In the genomic region with DNA sequence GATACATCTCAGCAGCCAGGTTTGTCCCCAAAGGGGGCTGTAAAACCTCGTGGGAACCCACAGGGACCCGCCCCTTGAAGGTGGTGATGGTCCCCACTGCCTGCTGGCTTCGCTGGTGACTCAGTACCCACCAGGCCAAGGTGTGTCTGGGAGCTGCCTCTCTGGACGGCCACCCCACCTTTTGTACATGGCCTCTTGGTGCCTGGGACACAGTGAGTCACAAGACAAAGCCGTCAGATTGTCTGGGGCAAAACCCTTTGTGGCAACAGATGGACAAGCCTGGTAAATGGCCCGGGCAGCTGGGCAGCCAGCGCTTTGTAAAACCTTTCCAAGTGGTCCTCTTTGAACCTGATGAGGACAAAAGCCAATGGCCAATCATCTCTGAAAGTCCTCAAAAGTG, we compare ENCODE assay signal across 1 cellular context.
TF ChIP-seq lines count a peak whose summit lies in the region.

No MANE protein-coding gene starts in this region.

TF ChIP-seq in H1, 55 proteins besides CTCF, POLR2A, EP300 and RAD21:
- TF ChIP-seq SIX5 (IDR thresholded peaks at IDR 0.05; ENCODE audit: low read depth, low read length) (no peak), NRF1 (IDR thresholded peaks at IDR 0.05; ENCODE audit: low read depth, low read length) (no peak), BACH1 (IDR thresholded peaks at IDR 0.05; ENCODE audit: low read length) (no peak), EZH2 (IDR thresholded peaks at IDR 0.05; ENCODE audit: low read depth, low read length, severe bottlenecking) (no peak), CHD2 (IDR thresholded peaks at IDR 0.05; ENCODE audit: low read length) (no peak), EGR1 (IDR thresholded peaks at IDR 0.05; ENCODE audit: borderline replicate concordance, low read depth, low read length) (no peak)
- TF ChIP-seq, protein P1, sequence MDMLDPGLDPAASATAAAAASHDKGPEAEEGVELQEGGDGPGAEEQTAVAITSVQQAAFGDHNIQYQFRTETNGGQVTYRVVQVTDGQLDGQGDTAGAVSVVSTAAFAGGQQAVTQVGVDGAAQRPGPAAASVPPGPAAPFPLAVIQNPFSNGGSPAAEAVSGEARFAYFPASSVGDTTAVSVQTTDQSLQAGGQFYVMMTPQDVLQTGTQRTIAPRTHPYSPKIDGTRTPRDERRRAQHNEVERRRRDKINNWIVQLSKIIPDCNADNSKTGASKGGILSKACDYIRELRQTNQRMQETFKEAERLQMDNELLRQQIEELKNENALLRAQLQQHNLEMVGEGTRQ (IDR thresholded peaks at IDR 0.05; ENCODE audit: low read length): no peak
- TF ChIP-seq, protein P2, sequence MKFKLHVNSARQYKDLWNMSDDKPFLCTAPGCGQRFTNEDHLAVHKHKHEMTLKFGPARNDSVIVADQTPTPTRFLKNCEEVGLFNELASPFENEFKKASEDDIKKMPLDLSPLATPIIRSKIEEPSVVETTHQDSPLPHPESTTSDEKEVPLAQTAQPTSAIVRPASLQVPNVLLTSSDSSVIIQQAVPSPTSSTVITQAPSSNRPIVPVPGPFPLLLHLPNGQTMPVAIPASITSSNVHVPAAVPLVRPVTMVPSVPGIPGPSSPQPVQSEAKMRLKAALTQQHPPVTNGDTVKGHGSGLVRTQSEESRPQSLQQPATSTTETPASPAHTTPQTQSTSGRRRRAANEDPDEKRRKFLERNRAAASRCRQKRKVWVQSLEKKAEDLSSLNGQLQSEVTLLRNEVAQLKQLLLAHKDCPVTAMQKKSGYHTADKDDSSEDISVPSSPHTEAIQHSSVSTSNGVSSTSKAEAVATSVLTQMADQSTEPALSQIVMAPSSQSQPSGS (IDR thresholded peaks at IDR 0.05; ENCODE audit: low read length): no peak
